In genomic region chr12:124917135-124917840, GRCh38 we compare ENCODE assay signal across 8 cellular contexts. TPM values are rescaled to one million over a fixed set of nuclear protein-coding genes. Genes with fewer than 3 reads are reported as not detected.
DNase-seq lines count a peak whose midpoint lies in the region; ATAC-seq and TF ChIP-seq lines count a peak whose summit lies in the region.

No MANE protein-coding gene starts in this region.

- no peaks in the 10 kb centered on the region for H3K9me3 Mint-ChIP-seq in Caco-2 (ENCODE audit: unreplicated experiment)
- no peaks in the 10 kb centered on the region for H3K9me3 Mint-ChIP-seq in activated T-cell treated with anti-CD3 and anti-CD28 coated beads, Interleukin-2, amount 50 U/mL, for 72 hours

- WGBS in thymus: under 1% methylated on average over 19 of the region's 19 CpGs

- H3K4me1 Mint-ChIP-seq in Caco-2 (ENCODE audit: low read depth, unreplicated experiment): peaks cover 49% of the 10 kb centered on the region
- peaks cover 89% of the 10 kb centered on the region for H3K4me1 Mint-ChIP-seq in activated T-cell treated with anti-CD3 and anti-CD28 coated beads, Interleukin-2, amount 50 U/mL, for 72 hours (ENCODE audit: low read depth)

- H3K36me3 Mint-ChIP-seq in Caco-2 (ENCODE audit: insufficient read depth, unreplicated experiment): peaks cover 70% of the 10 kb centered on the region
- peaks cover 23 to 24% of the 10 kb centered on the region in 2 donors for H3K36me3 Mint-ChIP-seq in activated T-cell treated with anti-CD3 and anti-CD28 coated beads, Interleukin-2, amount 50 U/mL, for 72 hours (ENCODE audit: insufficient read depth in 2 of 2)

- peak overlapping the region; percentile 98 for H3K4me3 Mint-ChIP-seq in Caco-2 (ENCODE audit: unreplicated experiment)
- peak overlapping the region; percentile 92 to 96 for H3K4me3 Mint-ChIP-seq in activated T-cell treated with anti-CD3 and anti-CD28 coated beads, Interleukin-2, amount 50 U/mL, for 72 hours

- CTCF ChIA-PET in Caco-2 (lab: Charles Lee): interaction anchor here (0.7 to 3.9 kb wide), 3 partner anchors 11 to 32 kb away, joined by 3 to 19 read pairs (median 17); no protein-coding TSS in a partner anchor

- H3K4me3 ChIP-seq in Caco-2 (ENCODE audit: low read depth, low read length): peak overlapping the region; percentile 31
- H3K4me3 ChIP-seq in thymus (ENCODE audit: low read length): peak overlapping the region; percentile 51

- no TSS peak for BruUV-seq in Caco-2 (replicated peaks; lab: Mats Ljungman, UMichigan)

- intact Hi-C loops in Caco-2 (cut with micrococcal nuclease; ENCODE audit: unreplicated experiment): loop anchor here (1.0 kb wide), 2 partner anchors 10 to 22 kb away; no protein-coding TSS in a partner anchor

- TF ChIP-seq CTCF in Caco-2 (IDR thresholded peaks at IDR 0.05; ENCODE audit: insufficient read depth in 1 of 2, low read depth in 1 of 2, low read length in 1 of 2, severe bottlenecking in 1 of 2, unreplicated experiment in 1 of 2) (no peak), foreskin keratinocyte (conservative IDR thresholded peaks at IDR 0.05) (no peak)

- peaks cover 2% of the 10 kb centered on the region for H3K36me3 ChIP-seq in Caco-2 (ENCODE audit: control insufficient read depth, insufficient read depth, low read length)
- peaks cover 17% of the 10 kb centered on the region for H3K36me3 ChIP-seq in thymus (ENCODE audit: control insufficient read depth, insufficient read depth)

- POLR2A ChIA-PET in Caco-2 (lab: Charles Lee): interaction anchor here (0.6 to 2.8 kb wide), 8 partner anchors 11 to 351 kb away, joined by 3 to 44 read pairs (median 6); no protein-coding TSS in a partner anchor

- no peaks in the 10 kb centered on the region for H3K27me3 ChIP-seq in Caco-2 (replicated peaks; ENCODE audit: control insufficient read depth, insufficient read depth, low read length)
- no peaks in the 10 kb centered on the region for H3K27me3 ChIP-seq in foreskin keratinocyte
- no peaks in the 10 kb centered on the region for H3K27me3 ChIP-seq in thymus (ENCODE audit: control insufficient read depth, insufficient read depth)

- H3K27me3 Mint-ChIP-seq in Caco-2 (ENCODE audit: insufficient read depth, unreplicated experiment): peaks cover 9% of the 10 kb centered on the region
- no peaks in the 10 kb centered on the region for H3K27me3 Mint-ChIP-seq in activated T-cell treated with anti-CD3 and anti-CD28 coated beads, Interleukin-2, amount 50 U/mL, for 72 hours (ENCODE audit: low read depth)

- peak; percentile 97 to 99 for DNase-seq in Caco-2
- DNase-seq in LHCN-M2 (ENCODE audit: low read depth): peak; percentile 100
- DNase-seq in activated T-cell treated with anti-CD3 and anti-CD28 coated beads, Interleukin-2, amount 50 U/mL, for 72 hours: peak; percentile 91 to 97
- DNase-seq in foreskin keratinocyte: peak; percentile 99 to 100
- DNase-seq in non-pigmented ciliary epithelial cell (ENCODE audit: low read depth): peak; percentile 100
- no peak for DNase-seq in NCI-H510A treated with DMSO at 0.1 percent for 48 hours (lab: John Stamatoyannopoulos, UW)

- H3K4me1 ChIP-seq in Caco-2: peaks cover 42% of the 10 kb centered on the region
- H3K4me1 ChIP-seq in foreskin keratinocyte: peaks cover 49% of the 10 kb centered on the region
- H3K4me1 ChIP-seq in thymus (ENCODE audit: control insufficient read depth, insufficient read depth, low read length): peaks cover 29% of the 10 kb centered on the region

- H3K9me3 ChIP-seq in Caco-2: no peaks in the 10 kb centered on the region
- no peaks in the 10 kb centered on the region for H3K9me3 ChIP-seq in thymus (ENCODE audit: control insufficient read depth)

- ATAC-seq in GM21717 (IDR thresholded peaks at IDR 0.05; ENCODE audit: unreplicated experiment) (peak; percentile 50), foreskin keratinocyte (peak; percentile 81)
- peak; percentile 59 to 65 for ATAC-seq in activated T-cell treated with anti-CD3 and anti-CD28 coated beads, Interleukin-2, amount 50 U/mL, for 72 hours (replicated peaks in 1 of 2)

- peak overlapping the region; percentile 100 for H3K27ac ChIP-seq in foreskin keratinocyte
- H3K27ac ChIP-seq in thymus (ENCODE audit: low read depth): peak overlapping the region; percentile 88

- peak overlapping the region; percentile 100 for H3K27ac Mint-ChIP-seq in Caco-2 (ENCODE audit: unreplicated experiment)
- H3K27ac Mint-ChIP-seq in activated T-cell treated with anti-CD3 and anti-CD28 coated beads, Interleukin-2, amount 50 U/mL, for 72 hours: peak overlapping the region; percentile 100

RNA-seq across cellular contexts. Expression of gene UBC, which starts 2.8 kb away (rescaled TPM):
- total RNA-seq in Caco-2 (2022) (782 and 880 TPM in 2 replicates), LHCN-M2 (2014; rRNA removed) (1,439 and 1,479 TPM in 2 replicates), foreskin keratinocyte (1,251 and 1,486 TPM in 2 replicates)
- polyA plus RNA-seq in LHCN-M2 (2012): 1,556 TPM
- 1,000 to 10,000 TPM; 1,002 to 1,182 TPM for total RNA-seq in activated T-cell treated with anti-CD3 and anti-CD28 coated beads, Interleukin-2, amount 50 U/mL, for 72 hours
- polyA plus RNA-seq in foreskin keratinocyte (1,048 and 1,182 TPM in 2 replicates), thymus (1,037 TPM)

RNA-seq across cellular contexts. Expression of gene SCARB1, which starts 53.6 kb away (rescaled TPM):
- total RNA-seq in Caco-2 (2022) (104 and 106 TPM in 2 replicates), LHCN-M2 (2014; rRNA removed) (3.3 and 7.3 TPM in 2 replicates), foreskin keratinocyte (48.4 and 52.1 TPM in 2 replicates)
- 6.8 TPM for polyA plus RNA-seq in LHCN-M2 (2012)
- total RNA-seq in activated T-cell treated with anti-CD3 and anti-CD28 coated beads, Interleukin-2, amount 50 U/mL, for 72 hours: 10 to 100 TPM; 13.4 to 14.5 TPM
- polyA plus RNA-seq in foreskin keratinocyte (69.5 and 69.7 TPM in 2 replicates), thymus (16.7 TPM)
